Comparison of ENCODE assay signal across 1 cellular context in the genomic region with DNA sequence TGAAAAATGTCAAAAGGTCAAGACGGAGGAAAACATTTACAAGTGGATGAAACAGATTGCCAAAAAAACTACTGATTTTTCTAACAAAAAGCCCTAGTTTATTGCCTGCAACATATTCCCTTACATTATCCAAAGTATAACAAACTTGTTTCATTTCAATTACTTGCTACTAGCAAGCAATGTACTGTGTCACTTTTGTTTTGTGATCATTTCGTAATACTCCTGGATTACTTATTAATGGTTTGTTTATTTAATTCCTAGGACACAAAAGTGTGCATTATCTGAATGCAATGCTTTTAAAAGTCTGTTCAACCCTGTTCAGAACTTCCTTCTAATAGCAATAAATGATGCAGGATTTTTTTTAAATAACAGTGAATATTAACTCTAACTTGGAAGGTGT.
A peak's percentile ranks its signal among the peaks of the same experiment; 100 is the strongest.
TF ChIP-seq lines count a peak whose summit lies in the region.

No MANE protein-coding gene starts in this region.

TF ChIP-seq in HepG2, 621 proteins besides CTCF, POLR2A, EP300 and RAD21 (continued from another document):
- TF ChIP-seq, protein P1, sequence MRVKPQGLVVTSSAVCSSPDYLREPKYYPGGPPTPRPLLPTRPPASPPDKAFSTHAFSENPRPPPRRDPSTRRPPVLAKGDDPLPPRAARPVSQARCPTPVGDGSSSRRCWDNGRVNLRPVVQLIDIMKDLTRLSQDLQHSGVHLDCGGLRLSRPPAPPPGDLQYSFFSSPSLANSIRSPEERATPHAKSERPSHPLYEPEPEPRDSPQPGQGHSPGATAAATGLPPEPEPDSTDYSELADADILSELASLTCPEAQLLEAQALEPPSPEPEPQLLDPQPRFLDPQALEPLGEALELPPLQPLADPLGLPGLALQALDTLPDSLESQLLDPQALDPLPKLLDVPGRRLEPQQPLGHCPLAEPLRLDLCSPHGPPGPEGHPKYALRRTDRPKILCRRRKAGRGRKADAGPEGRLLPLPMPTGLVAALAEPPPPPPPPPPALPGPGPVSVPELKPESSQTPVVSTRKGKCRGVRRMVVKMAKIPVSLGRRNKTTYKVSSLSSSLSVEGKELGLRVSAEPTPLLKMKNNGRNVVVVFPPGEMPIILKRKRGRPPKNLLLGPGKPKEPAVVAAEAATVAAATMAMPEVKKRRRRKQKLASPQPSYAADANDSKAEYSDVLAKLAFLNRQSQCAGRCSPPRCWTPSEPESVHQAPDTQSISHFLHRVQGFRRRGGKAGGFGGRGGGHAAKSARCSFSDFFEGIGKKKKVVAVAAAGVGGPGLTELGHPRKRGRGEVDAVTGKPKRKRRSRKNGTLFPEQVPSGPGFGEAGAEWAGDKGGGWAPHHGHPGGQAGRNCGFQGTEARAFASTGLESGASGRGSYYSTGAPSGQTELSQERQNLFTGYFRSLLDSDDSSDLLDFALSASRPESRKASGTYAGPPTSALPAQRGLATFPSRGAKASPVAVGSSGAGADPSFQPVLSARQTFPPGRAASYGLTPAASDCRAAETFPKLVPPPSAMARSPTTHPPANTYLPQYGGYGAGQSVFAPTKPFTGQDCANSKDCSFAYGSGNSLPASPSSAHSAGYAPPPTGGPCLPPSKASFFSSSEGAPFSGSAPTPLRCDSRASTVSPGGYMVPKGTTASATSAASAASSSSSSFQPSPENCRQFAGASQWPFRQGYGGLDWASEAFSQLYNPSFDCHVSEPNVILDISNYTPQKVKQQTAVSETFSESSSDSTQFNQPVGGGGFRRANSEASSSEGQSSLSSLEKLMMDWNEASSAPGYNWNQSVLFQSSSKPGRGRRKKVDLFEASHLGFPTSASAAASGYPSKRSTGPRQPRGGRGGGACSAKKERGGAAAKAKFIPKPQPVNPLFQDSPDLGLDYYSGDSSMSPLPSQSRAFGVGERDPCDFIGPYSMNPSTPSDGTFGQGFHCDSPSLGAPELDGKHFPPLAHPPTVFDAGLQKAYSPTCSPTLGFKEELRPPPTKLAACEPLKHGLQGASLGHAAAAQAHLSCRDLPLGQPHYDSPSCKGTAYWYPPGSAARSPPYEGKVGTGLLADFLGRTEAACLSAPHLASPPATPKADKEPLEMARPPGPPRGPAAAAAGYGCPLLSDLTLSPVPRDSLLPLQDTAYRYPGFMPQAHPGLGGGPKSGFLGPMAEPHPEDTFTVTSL (CRISPR knock-in tag; IDR thresholded peaks at IDR 0.05; ENCODE audit: borderline replicate concordance), result peak; percentile 55; the same call in 1 of the 2 replicates
- TF ChIP-seq U2AF2 (IDR thresholded peaks at IDR 0.05; ENCODE audit: low read depth, low read length), result no peak
- TF ChIP-seq NCOR1 (IDR thresholded peaks at IDR 0.05; ENCODE audit: borderline replicate concordance, low read length), result peak; percentile 78; the same call in 1 of the 2 replicates
- TF ChIP-seq, protein P2, sequence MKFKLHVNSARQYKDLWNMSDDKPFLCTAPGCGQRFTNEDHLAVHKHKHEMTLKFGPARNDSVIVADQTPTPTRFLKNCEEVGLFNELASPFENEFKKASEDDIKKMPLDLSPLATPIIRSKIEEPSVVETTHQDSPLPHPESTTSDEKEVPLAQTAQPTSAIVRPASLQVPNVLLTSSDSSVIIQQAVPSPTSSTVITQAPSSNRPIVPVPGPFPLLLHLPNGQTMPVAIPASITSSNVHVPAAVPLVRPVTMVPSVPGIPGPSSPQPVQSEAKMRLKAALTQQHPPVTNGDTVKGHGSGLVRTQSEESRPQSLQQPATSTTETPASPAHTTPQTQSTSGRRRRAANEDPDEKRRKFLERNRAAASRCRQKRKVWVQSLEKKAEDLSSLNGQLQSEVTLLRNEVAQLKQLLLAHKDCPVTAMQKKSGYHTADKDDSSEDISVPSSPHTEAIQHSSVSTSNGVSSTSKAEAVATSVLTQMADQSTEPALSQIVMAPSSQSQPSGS (CRISPR knock-in tag; IDR thresholded peaks at IDR 0.05), result peak; percentile 37; the same call in 1 of the 2 replicates
- TF ChIP-seq, protein P3, sequence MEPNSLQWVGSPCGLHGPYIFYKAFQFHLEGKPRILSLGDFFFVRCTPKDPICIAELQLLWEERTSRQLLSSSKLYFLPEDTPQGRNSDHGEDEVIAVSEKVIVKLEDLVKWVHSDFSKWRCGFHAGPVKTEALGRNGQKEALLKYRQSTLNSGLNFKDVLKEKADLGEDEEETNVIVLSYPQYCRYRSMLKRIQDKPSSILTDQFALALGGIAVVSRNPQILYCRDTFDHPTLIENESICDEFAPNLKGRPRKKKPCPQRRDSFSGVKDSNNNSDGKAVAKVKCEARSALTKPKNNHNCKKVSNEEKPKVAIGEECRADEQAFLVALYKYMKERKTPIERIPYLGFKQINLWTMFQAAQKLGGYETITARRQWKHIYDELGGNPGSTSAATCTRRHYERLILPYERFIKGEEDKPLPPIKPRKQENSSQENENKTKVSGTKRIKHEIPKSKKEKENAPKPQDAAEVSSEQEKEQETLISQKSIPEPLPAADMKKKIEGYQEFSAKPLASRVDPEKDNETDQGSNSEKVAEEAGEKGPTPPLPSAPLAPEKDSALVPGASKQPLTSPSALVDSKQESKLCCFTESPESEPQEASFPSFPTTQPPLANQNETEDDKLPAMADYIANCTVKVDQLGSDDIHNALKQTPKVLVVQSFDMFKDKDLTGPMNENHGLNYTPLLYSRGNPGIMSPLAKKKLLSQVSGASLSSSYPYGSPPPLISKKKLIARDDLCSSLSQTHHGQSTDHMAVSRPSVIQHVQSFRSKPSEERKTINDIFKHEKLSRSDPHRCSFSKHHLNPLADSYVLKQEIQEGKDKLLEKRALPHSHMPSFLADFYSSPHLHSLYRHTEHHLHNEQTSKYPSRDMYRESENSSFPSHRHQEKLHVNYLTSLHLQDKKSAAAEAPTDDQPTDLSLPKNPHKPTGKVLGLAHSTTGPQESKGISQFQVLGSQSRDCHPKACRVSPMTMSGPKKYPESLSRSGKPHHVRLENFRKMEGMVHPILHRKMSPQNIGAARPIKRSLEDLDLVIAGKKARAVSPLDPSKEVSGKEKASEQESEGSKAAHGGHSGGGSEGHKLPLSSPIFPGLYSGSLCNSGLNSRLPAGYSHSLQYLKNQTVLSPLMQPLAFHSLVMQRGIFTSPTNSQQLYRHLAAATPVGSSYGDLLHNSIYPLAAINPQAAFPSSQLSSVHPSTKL (CRISPR knock-in tag; IDR thresholded peaks at IDR 0.05), result peak; percentile 78
- TF ChIP-seq ZNF292 (CRISPR knock-in tag; IDR thresholded peaks at IDR 0.05; ENCODE audit: borderline replicate concordance, low read depth), result no peak
